8 cellular contexts compared by ENCODE assay signal in genomic region chr6:43575772-43576551, GRCh38. TPM values are rescaled to one million over a fixed set of nuclear protein-coding genes. Genes with fewer than 3 reads are reported as not detected.
DNase-seq lines count a peak whose midpoint lies in the region; ATAC-seq and TF ChIP-seq lines count a peak whose summit lies in the region.

Gene POLH (plus strand): TSS chr6:43576185. CDS start chr6:43582320, 6,135 bp downstream.
Gene XPO5 (minus strand): TSS chr6:43576038. CDS start chr6:43575864, 174 bp downstream.

- TF ChIP-seq CTCF in C4-2B (conservative IDR thresholded peaks at IDR 0.05), result peak; percentile 8; the same call in 1 of the 2 replicates
- TF ChIP-seq CTCF in left lung (IDR thresholded peaks at IDR 0.05), result no peak

- peaks cover 22 to 31% of the 10 kb centered on the region in 2 donors for H3K4me1 ChIP-seq in left lung

- DNase-seq in NCI-H748 treated with DMSO at 0.1 percent for 48 hours (lab: John Stamatoyannopoulos, UW) (peak; percentile 91), left lung (peak; percentile 92 to 99)
- peak; percentile 79 to 86 for DNase-seq in activated CD4-positive, alpha-beta T cell treated with anti-CD3 and anti-CD28 coated beads, Interleukin-2, amount 50 U/mL, for 24 hours (ENCODE audit: low read depth in 1 of 2, low spot score in 1 of 2)
- peak; percentile 90 for DNase-seq in stimulated activated CD4-positive, alpha-beta T cell treated with anti-CD3 and anti-CD28 coated beads, Interleukin-2, amount 100 ng/mL, for 4 hours (ENCODE audit: low read depth)

- H3K27me3 ChIP-seq in left lung, result no peaks in the 10 kb centered on the region

- peaks cover 0 to 24% of the 10 kb centered on the region in 2 donors for H3K36me3 ChIP-seq in left lung

- ATAC-seq in GM19395 (IDR thresholded peaks at IDR 0.05; ENCODE audit: unreplicated experiment) (peak; percentile 83), HG03558 (IDR thresholded peaks at IDR 0.05; ENCODE audit: extremely low read depth, unreplicated experiment) (peak; percentile 81), left lung (peak; percentile 97)

- intact Hi-C loops in dendritic cell treated with granulocyte-macrophage colony-stimulating factor and Interleukin-4, amounts not matched to agents 40 ng/mL and 50 ng/mL, for 4 days (cut with micrococcal nuclease), result loop anchor here (5.0 kb wide), 1 partner anchor 51 kb away; the partner anchor contains the start of gene GTPBP2
- intact Hi-C loops in left lung (cut with DNase I), result no loop called here

- peak within 1 kb of the TSS; percentile 86 to 100 for H3K4me3 ChIP-seq in left lung

- peaks cover 38% of the 10 kb centered on the region for H3K4me1 Mint-ChIP-seq in dendritic cell treated with granulocyte-macrophage colony-stimulating factor and Interleukin-4, amounts not matched to agents 40 ng/mL and 50 ng/mL, for 4 days (ENCODE audit: low read depth)

- peaks cover 38% of the 10 kb centered on the region for H3K36me3 Mint-ChIP-seq in dendritic cell treated with granulocyte-macrophage colony-stimulating factor and Interleukin-4, amounts not matched to agents 40 ng/mL and 50 ng/mL, for 4 days (ENCODE audit: low read depth)

- peak within 1 kb of the TSS; percentile 87 for H3K27ac ChIP-seq in C4-2B
- peak within 1 kb of the TSS; percentile 70 to 76 for H3K27ac ChIP-seq in left lung

- H3K9me3 ChIP-seq in left lung, result no peaks in the 10 kb centered on the region

- no peaks in the 10 kb centered on the region for H3K9me3 Mint-ChIP-seq in dendritic cell treated with granulocyte-macrophage colony-stimulating factor and Interleukin-4, amounts not matched to agents 40 ng/mL and 50 ng/mL, for 4 days

- H3K27me3 Mint-ChIP-seq in dendritic cell treated with granulocyte-macrophage colony-stimulating factor and Interleukin-4, amounts not matched to agents 40 ng/mL and 50 ng/mL, for 4 days, result no peaks in the 10 kb centered on the region

- H3K4me3 Mint-ChIP-seq in dendritic cell treated with granulocyte-macrophage colony-stimulating factor and Interleukin-4, amounts not matched to agents 40 ng/mL and 50 ng/mL, for 4 days, result peak within 1 kb of the TSS; percentile 100

- H3K27ac Mint-ChIP-seq in dendritic cell treated with granulocyte-macrophage colony-stimulating factor and Interleukin-4, amounts not matched to agents 40 ng/mL and 50 ng/mL, for 4 days, result peak within 1 kb of the TSS; percentile 88

RNA-seq across cellular contexts. Expression of gene POLH, which starts in this region (rescaled TPM):
- 10 to 100 TPM; 17.8 to 29.0 TPM for total RNA-seq in left lung

RNA-seq across cellular contexts. Expression of gene XPO5, which starts in this region (rescaled TPM):
- total RNA-seq in left lung, result 10 to 100 TPM; 24.0 to 36.8 TPM

Comparison
In these comparisons a context has a peak if more than half of its experiments do, and no peak if none do; other contexts are left out.
1. Peak in every context shown above with its lines: DNase-seq, ATAC-seq, H3K4me3 ChIP-seq and H3K27ac ChIP-seq.